ENCODE assay signal across 9 cellular contexts in the genomic region with DNA sequence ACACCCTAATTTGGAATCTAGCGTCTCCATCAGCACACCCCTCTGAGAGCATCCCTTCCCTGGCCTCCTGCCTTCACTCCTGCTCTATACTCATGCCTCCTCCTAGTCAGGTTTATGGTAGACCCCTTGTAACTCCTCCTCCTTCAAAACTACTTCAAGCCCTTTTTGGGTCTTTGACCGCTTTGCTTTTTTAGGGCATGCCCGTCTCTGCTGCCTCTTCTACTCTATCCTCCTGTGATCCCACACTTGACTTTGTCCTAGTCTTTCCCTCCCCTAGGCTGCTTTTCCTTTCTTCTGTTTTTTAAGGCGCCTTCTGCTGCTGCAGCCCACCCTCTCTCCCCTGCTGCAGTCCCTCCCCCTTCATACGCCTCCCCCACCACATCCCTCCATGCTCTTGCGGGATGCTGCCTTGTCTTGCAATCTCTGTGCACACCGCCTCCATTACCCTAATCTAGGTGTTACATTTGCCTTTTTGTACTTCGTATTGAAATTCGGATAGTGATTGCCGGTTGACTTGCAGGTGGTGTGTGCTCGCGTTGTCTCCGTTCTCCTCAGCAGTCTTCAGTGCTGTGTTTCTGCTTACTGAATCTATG. TPM values are rescaled to one million over a fixed set of nuclear protein-coding genes. Genes with fewer than 3 reads are reported as not detected.
DNase-seq lines count a peak whose midpoint lies in the region; ATAC-seq and TF ChIP-seq lines count a peak whose summit lies in the region.
"Had no signal": no experiment of that assay in that cellular context is flagged by ENCODE, and none has a peak within 500 bp of the region (broad histone marks: within the 10 kb centered on the region; RNA-seq: fewer than 3 reads in every experiment).

No MANE protein-coding gene starts in this region.

- 4 to 12% methylated on average over 11 to 13 of the region's 13 CpGs for WGBS in mesodermal cell (ENCODE audit: insufficient coverage in 2 of 2), 2 experiments

- H3K36me3 Mint-ChIP-seq in stimulated activated naive CD8-positive, alpha-beta T cell treated with anti-CD3 and anti-CD28 coated beads, Interleukin-15, Interleukin-2, amounts not matched to agents 100 ng/mL and 50 ng/mL, for 24 hours (ENCODE audit: low read depth), result peaks cover 6% of the 10 kb centered on the region

- H3K27ac ChIP-seq in brain microvascular endothelial cell (no peak overlapping the region), mesodermal cell (ENCODE audit: low read depth, low read length, severe bottlenecking) (no peak overlapping the region)

- peak overlapping the region; percentile 96 for H3K4me3 Mint-ChIP-seq in stimulated activated naive CD8-positive, alpha-beta T cell treated with anti-CD3 and anti-CD28 coated beads, Interleukin-15, Interleukin-2, amounts not matched to agents 100 ng/mL and 50 ng/mL, for 24 hours

- H3K4me3 ChIP-seq in brain microvascular endothelial cell (ENCODE audit: low read depth, low read length) (peak overlapping the region; percentile 81), mesodermal cell (ENCODE audit: extremely low read depth, insufficient read depth, low read length, poor library complexity, severe bottlenecking) (peak overlapping the region; percentile 91)

- peaks cover 1% of the 10 kb centered on the region for H3K27me3 Mint-ChIP-seq in stimulated activated naive CD8-positive, alpha-beta T cell treated with anti-CD3 and anti-CD28 coated beads, Interleukin-15, Interleukin-2, amounts not matched to agents 100 ng/mL and 50 ng/mL, for 24 hours

- no peak for DNase-seq in stimulated activated naive CD8-positive, alpha-beta T cell treated with anti-CD3 and anti-CD28 coated beads, Interleukin-15, Interleukin-2, amounts not matched to agents 100 U/mL and 50 U/mL, for 24 hours
- DNase-seq in brain microvascular endothelial cell, result no peak
- no peak for DNase-seq in stimulated activated CD4-positive, alpha-beta T cell treated with anti-CD3 and anti-CD28 coated beads, Interleukin-4, amount 100 ng/mL, for 4 hours
- DNase-seq in NCI-H1105 treated with DMSO at 0.1 percent for 48 hours (lab: John Stamatoyannopoulos, UW), result no peak
- no peak for DNase-seq in UCSD-AML1 (lab: John Stamatoyannopoulos, UW; ENCODE audit: unreplicated experiment)
- DNase-seq: activated effector memory CD4-positive, alpha-beta T cell treated with anti-CD3 and anti-CD28 coated beads, Interleukin-2, amount 50 U/mL, for 16 hours had no signal

- H3K27me3 ChIP-seq in brain microvascular endothelial cell (replicated peaks), result no peaks in the 10 kb centered on the region

- peaks cover 5% of the 10 kb centered on the region for H3K4me1 ChIP-seq in mesodermal cell (ENCODE audit: control insufficient read depth, insufficient read depth, low read length, poor library complexity, severe bottlenecking)

- H3K9me3 ChIP-seq in mesodermal cell (ENCODE audit: control insufficient read depth, low read length), result no peaks in the 10 kb centered on the region

- H3K27ac Mint-ChIP-seq in stimulated activated naive CD8-positive, alpha-beta T cell treated with anti-CD3 and anti-CD28 coated beads, Interleukin-15, Interleukin-2, amounts not matched to agents 100 ng/mL and 50 ng/mL, for 24 hours, result peak overlapping the region; percentile 93

- no peak for TF ChIP-seq CTCF in brain microvascular endothelial cell (IDR thresholded peaks at IDR 0.05; ENCODE audit: low read depth, low read length, missing control alignments)

- H3K36me3 ChIP-seq in brain microvascular endothelial cell (replicated peaks) (no peaks in the 10 kb centered on the region), mesodermal cell (ENCODE audit: control insufficient read depth, insufficient read depth, low read length) (peaks cover 7% of the 10 kb centered on the region)

- H3K4me1 Mint-ChIP-seq in stimulated activated naive CD8-positive, alpha-beta T cell treated with anti-CD3 and anti-CD28 coated beads, Interleukin-15, Interleukin-2, amounts not matched to agents 100 ng/mL and 50 ng/mL, for 24 hours (ENCODE audit: low read depth), result peaks cover 61% of the 10 kb centered on the region

- ATAC-seq in stimulated activated naive CD8-positive, alpha-beta T cell treated with anti-CD3 and anti-CD28 coated beads, Interleukin-15, Interleukin-2, amounts not matched to agents 100 U/mL and 50 U/mL, for 24 hours, result no peak
- no peak for ATAC-seq in HG02938 (IDR thresholded peaks at IDR 0.05; ENCODE audit: unreplicated experiment)

- in situ Hi-C loops in brain microvascular endothelial cell (cut with HindIII; ENCODE audit: low pct_ligation_motif_present, low sequenced_read_pairs), result no loop called here

- H3K9me3 Mint-ChIP-seq in stimulated activated naive CD8-positive, alpha-beta T cell treated with anti-CD3 and anti-CD28 coated beads, Interleukin-15, Interleukin-2, amounts not matched to agents 100 ng/mL and 50 ng/mL, for 24 hours, result no peaks in the 10 kb centered on the region

RNA-seq across cellular contexts. Expression of a gene that starts 1.5 kb away (rescaled TPM):
- 20.8 TPM for polyA plus RNA-seq in mesodermal cell (2013, experiment 1 of 2)
- 18.8 TPM for polyA plus RNA-seq in mesodermal cell (2013, experiment 2 of 2)
